In genomic region chr9:115730396-115730795, GRCh38 we compare ENCODE assay signal across 13 cellular contexts.
"Had no signal": no experiment of that assay in that cellular context is flagged by ENCODE, and none has a peak within 500 bp of the region (broad histone marks: within the 10 kb centered on the region; RNA-seq: fewer than 3 reads in every experiment).

No MANE protein-coding gene starts in this region.

- H3K27me3 ChIP-seq: brain microvascular endothelial cell, foreskin keratinocyte, heart left ventricle had no signal

- H3K36me3 ChIP-seq: brain microvascular endothelial cell, heart left ventricle had no signal

- H3K4me1 Mint-ChIP-seq: activated naive CD8-positive, alpha-beta T cell treated with anti-CD3 and anti-CD28 coated beads for 36 hours; naive B cell; stimulated activated memory B cell treated with anti-CD40 and anti-IgM and Interleukin-4, amounts not matched to agents 10 μg/mL and 1 μg/mL and 100 μg/mL, for 72 hours had no signal

- H3K36me3 Mint-ChIP-seq: activated naive CD8-positive, alpha-beta T cell treated with anti-CD3 and anti-CD28 coated beads for 36 hours; stimulated activated memory B cell treated with anti-CD40 and anti-IgM and Interleukin-4, amounts not matched to agents 10 μg/mL and 1 μg/mL and 100 μg/mL, for 72 hours had no signal

- H3K4me3 Mint-ChIP-seq: activated naive CD8-positive, alpha-beta T cell treated with anti-CD3 and anti-CD28 coated beads for 36 hours; dendritic cell treated with granulocyte-macrophage colony-stimulating factor and Interleukin-4, amounts not matched to agents 40 ng/mL and 50 ng/mL, for 4 days; naive B cell; stimulated activated memory B cell treated with anti-CD40 and anti-IgM and Interleukin-4, amounts not matched to agents 10 μg/mL and 1 μg/mL and 100 μg/mL, for 72 hours; T-helper 1 cell treated with Interleukin-12 subunit alpha and Interleukin-12 subunit beta and Interleukin-4 antibody, amounts not matched to agents 30 μg/mL and 1 μg/mL, for 36 hours had no signal

- ATAC-seq: foreskin keratinocyte; heart left ventricle; stimulated activated memory B cell treated with anti-CD40 and anti-IgM and Interleukin-4, amounts not matched to agents 10 μg/mL and 1 μg/mL and 100 μg/mL, for 72 hours had no signal

- H3K4me1 ChIP-seq: heart left ventricle, parathyroid adenoma had no signal

- DNase-seq: activated CD4-positive, alpha-beta T cell treated with anti-CD3 and anti-CD28 coated beads, Interleukin-2, amount 50 U/mL, for 1 hour; activated CD8-positive, alpha-beta memory T cell treated with anti-CD3 and anti-CD28 coated beads for 24 hours; activated naive CD8-positive, alpha-beta T cell treated with anti-CD3 and anti-CD28 coated beads for 36 hours; brain microvascular endothelial cell; effector memory CD4-positive, alpha-beta T cell; foreskin keratinocyte; heart left ventricle; naive B cell had no signal

- H3K27me3 Mint-ChIP-seq: activated naive CD8-positive, alpha-beta T cell treated with anti-CD3 and anti-CD28 coated beads for 36 hours; dendritic cell treated with granulocyte-macrophage colony-stimulating factor and Interleukin-4, amounts not matched to agents 40 ng/mL and 50 ng/mL, for 4 days; naive B cell; stimulated activated memory B cell treated with anti-CD40 and anti-IgM and Interleukin-4, amounts not matched to agents 10 μg/mL and 1 μg/mL and 100 μg/mL, for 72 hours had no signal

- H3K4me3 ChIP-seq: heart left ventricle, lung had no signal

- H3K27ac Mint-ChIP-seq: activated naive CD8-positive, alpha-beta T cell treated with anti-CD3 and anti-CD28 coated beads for 36 hours; dendritic cell treated with granulocyte-macrophage colony-stimulating factor and Interleukin-4, amounts not matched to agents 40 ng/mL and 50 ng/mL, for 4 days; naive B cell; stimulated activated memory B cell treated with anti-CD40 and anti-IgM and Interleukin-4, amounts not matched to agents 10 μg/mL and 1 μg/mL and 100 μg/mL, for 72 hours; T-helper 1 cell treated with Interleukin-12 subunit alpha and Interleukin-12 subunit beta and Interleukin-4 antibody, amounts not matched to agents 30 μg/mL and 1 μg/mL, for 36 hours had no signal

- H3K27ac ChIP-seq: brain microvascular endothelial cell, foreskin keratinocyte, heart left ventricle, parathyroid adenoma had no signal
